In genomic region chr6:152236370-152237097, GRCh38 we compare ENCODE assay signal across 26 cellular contexts.
"Had no signal": no experiment of that assay in that cellular context is flagged by ENCODE, and none has a peak within 500 bp of the region (broad histone marks: within the 10 kb centered on the region; RNA-seq: fewer than 3 reads in every experiment).

No MANE protein-coding gene starts in this region.

- H3K4me1 Mint-ChIP-seq: WTC11 had no signal

- H3K9me3 Mint-ChIP-seq: activated naive CD4-positive, alpha-beta T cell treated with anti-CD3 and anti-CD28 coated beads, Interleukin-2, amount 50 U/mL, for 72 hours; T-helper 1 cell treated with Interleukin-12 subunit alpha and Interleukin-12 subunit beta and Interleukin-4 antibody, amounts not matched to agents 30 μg/mL and 1 μg/mL, for 36 hours; WTC11 had no signal

- H3K27me3 ChIP-seq: brain microvascular endothelial cell, SJCRH30 had no signal

- H3K27ac ChIP-seq: brain microvascular endothelial cell, SJCRH30 had no signal

- H3K4me3 ChIP-seq: SJCRH30 had no signal

- DNase-seq: activated CD4-positive, alpha-beta T cell treated with anti-CD3 and anti-CD28 coated beads for 48 hours; activated CD4-positive, alpha-beta T cell treated with anti-CD3 and anti-CD28 coated beads, Interleukin-2, amount 50 U/mL, for 4 hours; activated CD4-positive, CD25-positive, alpha-beta regulatory T cell treated with anti-CD3 and anti-CD28 coated beads, Interleukin-2, amount 50 U/mL, for 72 hours; activated CD8-positive, alpha-beta memory T cell treated with anti-CD3 and anti-CD28 coated beads, Interleukin-2, amount 50 U/mL, for 48 hours; activated CD8-positive, alpha-beta T cell treated with anti-CD3 and anti-CD28 coated beads, Interleukin-2, amount 10 ng/mL, durations not matched to agents 7 days and 5 days; activated T-cell treated with anti-CD3 and anti-CD28 coated beads, Interleukin-2, amount 50 U/mL, for 1 hour; brain microvascular endothelial cell; cerebellar nuclear complex; Kasumi-1; NCI-H1105 treated with DMSO at 0.1 percent for 48 hours; NCI-H1436 treated with DMSO at 0.1 percent for 48 hours; NCI-H187; NCI-H2081; NCI-H510A treated with DMSO at 0.1 percent for 48 hours; NCI-H69; NK-92 treated with Interleukin-12 subunit alpha and Interleukin-12 subunit beta, amount 100 ng/mL, for 24 hours; OCI-M1; RPMI8226; SJCRH30; SK-N-SH; T-helper 9 cell had no signal

- H3K9me3 ChIP-seq: SJCRH30, SK-N-SH had no signal

- H3K27ac Mint-ChIP-seq: activated CD8-positive, alpha-beta T cell treated with anti-CD3 and anti-CD28 coated beads, Interleukin-2, amount 10 ng/mL, durations not matched to agents 7 days and 5 days; activated naive CD4-positive, alpha-beta T cell treated with anti-CD3 and anti-CD28 coated beads, Interleukin-2, amount 50 U/mL, for 72 hours; T-helper 1 cell treated with Interleukin-12 subunit alpha and Interleukin-12 subunit beta and Interleukin-4 antibody, amounts not matched to agents 30 μg/mL and 1 μg/mL, for 36 hours; WTC11 had no signal

- ATAC-seq: activated CD8-positive, alpha-beta T cell treated with anti-CD3 and anti-CD28 coated beads, Interleukin-2, amount 10 ng/mL, durations not matched to agents 7 days and 5 days; activated naive CD4-positive, alpha-beta T cell treated with anti-CD3 and anti-CD28 coated beads, Interleukin-2, amount 50 U/mL, for 72 hours; Panc1; Right ventricle myocardium inferior; WTC11 had no signal

- H3K36me3 Mint-ChIP-seq: WTC11 had no signal

- H3K4me3 Mint-ChIP-seq: activated CD8-positive, alpha-beta T cell treated with anti-CD3 and anti-CD28 coated beads, Interleukin-2, amount 10 ng/mL, durations not matched to agents 7 days and 5 days; T-helper 1 cell treated with Interleukin-12 subunit alpha and Interleukin-12 subunit beta and Interleukin-4 antibody, amounts not matched to agents 30 μg/mL and 1 μg/mL, for 36 hours; WTC11 had no signal
